In genomic region chr11:88972210-88972609, GRCh38 we compare ENCODE assay signal across 10 cellular contexts.
"Had no signal": no experiment of that assay in that cellular context is flagged by ENCODE, and none has a peak within 500 bp of the region (broad histone marks: within the 10 kb centered on the region; RNA-seq: fewer than 3 reads in every experiment).

No MANE protein-coding gene starts in this region.

- H3K4me3 ChIP-seq: GM23248, GM23338, HAP-1 had no signal

- ATAC-seq: GM23338, HCT116 had no signal

- H3K36me3 ChIP-seq: HAP-1 had no signal

- H3K4me2 ChIP-seq: GM23338 had no signal

- H3K4me1 Mint-ChIP-seq: GM23338, H9 had no signal

- H3K4me3 Mint-ChIP-seq: GM23338, H9, HFFc6 had no signal

- DNase-seq: GM23248, GOT3, H7, H9, HCEC 1CT, HFFc6 had no signal

- H3K4me1 ChIP-seq: HAP-1 had no signal

- H3K9ac ChIP-seq: GM23248 had no signal

- H3K27ac ChIP-seq: GM23248 had no signal

- H3K9me3 ChIP-seq: HAP-1 had no signal

- FAIRE-seq: H1 had no signal

- H3K27ac Mint-ChIP-seq: GM23338, H9, HFFc6 had no signal

- H2AFZ ChIP-seq: GM23248, GM23338 had no signal
